ENCODE assay signal across 8 cellular contexts in the genomic region with DNA sequence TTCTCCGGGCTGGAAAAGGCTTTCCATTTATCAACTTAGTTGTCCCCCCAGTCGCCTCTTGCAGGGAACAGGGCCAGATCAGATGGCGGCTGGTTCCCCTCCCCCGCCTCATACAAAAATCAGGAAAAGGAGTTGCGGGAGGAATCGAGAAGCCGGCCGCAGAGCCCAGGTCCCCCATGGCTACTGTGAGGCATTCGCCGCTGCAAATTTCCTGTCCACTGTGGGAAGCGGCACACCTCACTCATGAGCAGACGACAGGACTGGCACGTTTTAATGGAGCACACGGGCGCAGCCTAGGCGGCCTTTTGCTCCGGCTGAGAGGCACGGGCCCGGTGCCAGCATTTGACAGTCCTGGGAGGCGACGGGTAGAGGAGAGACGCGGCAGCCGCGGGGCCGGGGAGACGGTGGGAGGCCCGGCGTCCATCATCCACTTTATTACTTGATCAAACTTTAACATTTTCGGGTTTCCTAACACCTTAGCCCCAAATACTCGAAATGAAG. TPM values are rescaled to one million over a fixed set of nuclear protein-coding genes. Genes with fewer than 3 reads are reported as not detected.
A peak's percentile ranks its signal among the peaks of the same experiment; 100 is the strongest.
DNase-seq lines count a peak whose midpoint lies in the region; ATAC-seq and TF ChIP-seq lines count a peak whose summit lies in the region.

No MANE protein-coding gene starts in this region.

- ATAC-seq in SK-N-SH treated with all-trans-retinoic acid at 6 μM for 48 hours (peak; percentile 47), right cardiac atrium (peak in 1 of 2 donors; percentile 53), gastroesophageal sphincter (no peak)
- ATAC-seq in activated CD4-positive, CD25-positive, alpha-beta regulatory T cell treated with anti-CD3 and anti-CD28 coated beads, Interleukin-2, amount 50 U/mL, for 24 hours: no peak

- peaks cover 15% of the 10 kb centered on the region for H3K4me1 ChIP-seq in HAP-1
- peaks cover 5% of the 10 kb centered on the region for H3K4me1 ChIP-seq in right cardiac atrium (ENCODE audit: control insufficient read depth, insufficient read depth, low read length)
- peaks cover 23% of the 10 kb centered on the region for H3K4me1 ChIP-seq in smooth muscle cell (ENCODE audit: low read depth)
- peaks cover 0 to 32% (median 21%) of the 10 kb centered on the region in 3 donors for H3K4me1 ChIP-seq in gastroesophageal sphincter

- H3F3A ChIP-seq in smooth muscle cell (ENCODE audit: low read depth): no peaks in the 10 kb centered on the region

- intact Hi-C loops in right cardiac atrium (cut with DNase I): no loop called here

- WGBS in right cardiac atrium: 7% methylated on average over 31 of the region's 31 CpGs
- WGBS in smooth muscle cell (ENCODE audit: low lambda C conversion rate): 6% methylated on average over 31 of the region's 31 CpGs
- 0 to 1% methylated on average over 12 to 18 of the region's 31 CpGs for WGBS in gastroesophageal sphincter (ENCODE audit: low coverage in 1 of 2), 2 donors

- H3K9ac ChIP-seq in smooth muscle cell (ENCODE audit: low read depth): no peak overlapping the region

- no peak overlapping the region for H2AFZ ChIP-seq in smooth muscle cell (ENCODE audit: low read depth)

- peak overlapping the region; percentile 96 for H3K4me2 ChIP-seq in smooth muscle cell

- no peaks in the 10 kb centered on the region for H3K9me3 ChIP-seq in HAP-1
- H3K9me3 ChIP-seq in right cardiac atrium (ENCODE audit: control insufficient read depth, low read length): no peaks in the 10 kb centered on the region
- no peaks in the 10 kb centered on the region for H3K9me3 ChIP-seq in smooth muscle cell (replicated peaks; ENCODE audit: low read depth)
- no peaks in the 10 kb centered on the region for H3K9me3 ChIP-seq in gastroesophageal sphincter

- DNase-seq in HAP-1 (ENCODE audit: low spot score in 2 of 2) (peak; percentile 29 to 75), right cardiac atrium (peak in 2 of 3 donors; percentile 60 to 61), smooth muscle cell (lab: John Stamatoyannopoulos, UW; ENCODE audit: unreplicated experiment) (no peak), NK-92 (lab: John Stamatoyannopoulos, UW; ENCODE audit: unreplicated experiment) (no peak)

- H3K27me3 ChIP-seq in HAP-1 (ENCODE audit: low read depth) (no peaks in the 10 kb centered on the region), right cardiac atrium (ENCODE audit: control insufficient read depth, insufficient read depth) (no peaks in the 10 kb centered on the region), smooth muscle cell (ENCODE audit: low read depth) (peaks cover 56% of the 10 kb centered on the region), gastroesophageal sphincter (peaks cover 96% of the 10 kb centered on the region)

- in situ Hi-C loops in HAP-1 (cut with MboI; ENCODE audit: low sequenced_read_pairs): no loop called here

- H3K27ac ChIP-seq in 22Rv1 (peak overlapping the region; percentile 28), right cardiac atrium (ENCODE audit: low read length) (no peak overlapping the region), smooth muscle cell (ENCODE audit: low read depth) (no peak overlapping the region), gastroesophageal sphincter (no peak overlapping the region)

- H3K4me3 ChIP-seq in HAP-1 (peak overlapping the region; percentile 51), right cardiac atrium (ENCODE audit: low read length) (no peak overlapping the region), smooth muscle cell (peak overlapping the region; percentile 58), gastroesophageal sphincter (peak overlapping the region in 1 of 2 donors; percentile 62)

- TF ChIP-seq EP300 in gastroesophageal sphincter (IDR thresholded peaks at IDR 0.05): no peak

- H3K79me2 ChIP-seq in smooth muscle cell (ENCODE audit: low read depth): no peaks in the 10 kb centered on the region

- H4K20me1 ChIP-seq in smooth muscle cell (ENCODE audit: low read depth): no peaks in the 10 kb centered on the region

- no peak for TF ChIP-seq CTCF in 22Rv1 (IDR thresholded peaks at IDR 0.05)
- TF ChIP-seq CTCF in smooth muscle cell (IDR thresholded peaks at IDR 0.05; ENCODE audit: borderline replicate concordance, insufficient read depth, poor library complexity, severe bottlenecking): no peak
- no peak for TF ChIP-seq CTCF in gastroesophageal sphincter (IDR thresholded peaks at IDR 0.05)

- no peak for TF ChIP-seq POLR2A in gastroesophageal sphincter (IDR thresholded peaks at IDR 0.05)

- no peaks in the 10 kb centered on the region for H3K36me3 ChIP-seq in HAP-1 (replicated peaks)
- no peaks in the 10 kb centered on the region for H3K36me3 ChIP-seq in smooth muscle cell (ENCODE audit: low read depth)
- H3K36me3 ChIP-seq in gastroesophageal sphincter: no peaks in the 10 kb centered on the region

TF ChIP-seq in SK-N-SH treated with all-trans-retinoic acid at 6 μM for 48 hours, 23 proteins besides CTCF, POLR2A, EP300 and RAD21:
- no peak for TF ChIP-seq ZNF565 (CRISPR knock-in tag; conservative IDR thresholded peaks at IDR 0.05; ENCODE audit: low read depth)
- 0 out of 2 replicates have a peak, but pooled peaks have one; percentile 45 for TF ChIP-seq TSHZ2 (CRISPR knock-in tag; IDR thresholded peaks at IDR 0.05)

RNA-seq across cellular contexts. Expression of gene GNG4, which starts 1.1 kb away (rescaled TPM):
- total RNA-seq in right cardiac atrium (not detected), smooth muscle cell (0.58 and 3.1 TPM in 2 replicates), gastroesophageal sphincter (under 1 TPM in 3 of 4 donors, not detected in 1; 0.40 to 0.73 (median 0.52) TPM)
- polyA plus RNA-seq in right cardiac atrium (0.11 TPM), smooth muscle cell (2.6 and 2.7 TPM in 2 replicates)

Comparison
In these comparisons a context has a peak if more than half of its experiments do, and no peak if none do; other contexts are left out.
1. DNase-seq: peak in HAP-1 (2 of 2) and right cardiac atrium (2 of 3); none in smooth muscle cell (single experiment) and NK-92 (single experiment).